In the genomic region with DNA sequence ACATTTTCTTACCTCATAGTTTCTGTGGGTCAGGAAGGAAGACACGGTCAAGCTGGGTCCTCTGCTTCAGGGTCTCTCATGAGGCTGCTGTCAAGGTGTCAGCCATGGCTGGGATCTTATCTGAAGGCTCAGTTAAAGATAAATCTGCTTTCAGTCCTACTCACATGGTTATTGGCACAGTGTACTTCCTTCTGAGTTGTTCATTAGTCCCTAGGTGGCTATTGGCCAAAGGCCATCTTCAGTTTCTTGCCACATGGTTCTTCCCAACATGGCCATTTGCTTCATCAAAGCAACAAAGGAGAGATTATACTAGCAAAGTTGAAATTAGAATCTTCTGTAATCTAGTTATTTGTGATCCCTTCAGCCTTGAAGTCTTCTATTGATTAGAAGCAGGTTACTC, we compare ENCODE assay signal across 27 cellular contexts.
"Had no signal": no experiment of that assay in that cellular context is flagged by ENCODE, and none has a peak within 500 bp of the region (broad histone marks: within the 10 kb centered on the region; RNA-seq: fewer than 3 reads in every experiment).

No MANE protein-coding gene starts in this region.

- H3K9me3 ChIP-seq: ascending aorta, esophagus muscularis mucosa, psoas muscle, right atrium auricular region, stomach, tibial artery, upper lobe of right lung had no signal

- H3K27me3 Mint-ChIP-seq: activated naive CD4-positive, alpha-beta T cell treated with anti-CD3 and anti-CD28 coated beads, Interleukin-2, amount 10 ng/mL, durations not matched to agents 7 days and 5 days; activated naive CD8-positive, alpha-beta T cell treated with anti-CD3 and anti-CD28 coated beads, Interleukin-2, amount 10 ng/mL, durations not matched to agents 7 days and 5 days; naive thymus-derived CD4-positive, alpha-beta T cell; stimulated activated naive B cell treated with anti-CD40 and anti-IgM and Interleukin-4, amounts not matched to agents 10 μg/mL and 1 μg/mL and 100 μg/mL, for 72 hours had no signal

- DNase-seq: activated CD4-positive, alpha-beta T cell treated with anti-CD3 and anti-CD28 coated beads for 48 hours; activated CD4-positive, alpha-beta T cell treated with anti-CD3 and anti-CD28 coated beads, Interleukin-2, amount 50 U/mL, for 48 hours; activated CD8-positive, alpha-beta memory T cell treated with anti-CD3 and anti-CD28 coated beads for 24 hours; activated gamma-delta T cell; activated naive CD4-positive, alpha-beta T cell treated with anti-CD3 and anti-CD28 coated beads, Interleukin-2, amount 10 ng/mL, durations not matched to agents 7 days and 5 days; activated naive CD8-positive, alpha-beta T cell treated with anti-CD3 and anti-CD28 coated beads, Interleukin-2, amount 10 ng/mL, durations not matched to agents 7 days and 5 days; activated T-cell treated with anti-CD3 and anti-CD28 coated beads, Interleukin-2, amount 50 U/mL, for 1 hour; brain microvascular endothelial cell; caudate nucleus; left cardiac atrium; mammary epithelial cell; naive thymus-derived CD4-positive, alpha-beta T cell; occipital lobe; psoas muscle; stimulated activated CD4-positive, alpha-beta T cell treated with anti-CD3 and anti-CD28 coated beads, Interleukin-15, amount 100 ng/mL, for 24 hours; stimulated activated CD4-positive, alpha-beta T cell treated with anti-CD3 and anti-CD28 coated beads, Interleukin-2, amount 100 ng/mL, for 24 hours; stimulated activated naive B cell treated with anti-CD40 and anti-IgM and Interleukin-4, amounts not matched to agents 10 μg/mL and 1 μg/mL and 100 μg/mL, for 72 hours; stomach; tibial artery; upper lobe of right lung had no signal

- H3K4me1 ChIP-seq: ascending aorta, esophagus muscularis mucosa, parathyroid adenoma, right atrium auricular region, tibial artery, upper lobe of right lung had no signal

- H3K36me3 ChIP-seq: brain microvascular endothelial cell had no signal

- H3K4me3 Mint-ChIP-seq: activated naive CD4-positive, alpha-beta T cell treated with anti-CD3 and anti-CD28 coated beads, Interleukin-2, amount 10 ng/mL, durations not matched to agents 7 days and 5 days; activated naive CD8-positive, alpha-beta T cell treated with anti-CD3 and anti-CD28 coated beads, Interleukin-2, amount 10 ng/mL, durations not matched to agents 7 days and 5 days; mesothelial cell of epicardium; naive thymus-derived CD4-positive, alpha-beta T cell; neural crest cell; stimulated activated naive B cell treated with anti-CD40 and anti-IgM and Interleukin-4, amounts not matched to agents 10 μg/mL and 1 μg/mL and 100 μg/mL, for 72 hours had no signal

- H3K4me3 ChIP-seq: ascending aorta, esophagus muscularis mucosa, psoas muscle, right atrium auricular region, stomach, tibial artery, upper lobe of right lung had no signal

- H3K9ac ChIP-seq: parathyroid adenoma had no signal

- H3K79me2 ChIP-seq: parathyroid adenoma had no signal

- H3K4me1 Mint-ChIP-seq: activated naive CD4-positive, alpha-beta T cell treated with anti-CD3 and anti-CD28 coated beads, Interleukin-2, amount 10 ng/mL, durations not matched to agents 7 days and 5 days; activated naive CD8-positive, alpha-beta T cell treated with anti-CD3 and anti-CD28 coated beads, Interleukin-2, amount 10 ng/mL, durations not matched to agents 7 days and 5 days; mesothelial cell of epicardium; naive thymus-derived CD4-positive, alpha-beta T cell had no signal

- H3K27ac Mint-ChIP-seq: activated naive CD4-positive, alpha-beta T cell treated with anti-CD3 and anti-CD28 coated beads, Interleukin-2, amount 10 ng/mL, durations not matched to agents 7 days and 5 days; activated naive CD8-positive, alpha-beta T cell treated with anti-CD3 and anti-CD28 coated beads, Interleukin-2, amount 10 ng/mL, durations not matched to agents 7 days and 5 days; mesothelial cell of epicardium; stimulated activated naive B cell treated with anti-CD40 and anti-IgM and Interleukin-4, amounts not matched to agents 10 μg/mL and 1 μg/mL and 100 μg/mL, for 72 hours had no signal

- H3K27ac ChIP-seq: ascending aorta, brain microvascular endothelial cell, esophagus muscularis mucosa, parathyroid adenoma, psoas muscle, right atrium auricular region, stomach, tibial artery, upper lobe of right lung, VCaP had no signal

- H3K27me3 ChIP-seq: ascending aorta, brain microvascular endothelial cell, esophagus muscularis mucosa, right atrium auricular region, stomach, tibial artery, upper lobe of right lung had no signal

- H3K9me3 Mint-ChIP-seq: activated naive CD4-positive, alpha-beta T cell treated with anti-CD3 and anti-CD28 coated beads, Interleukin-2, amount 10 ng/mL, durations not matched to agents 7 days and 5 days; activated naive CD8-positive, alpha-beta T cell treated with anti-CD3 and anti-CD28 coated beads, Interleukin-2, amount 10 ng/mL, durations not matched to agents 7 days and 5 days; mesothelial cell of epicardium; naive thymus-derived CD4-positive, alpha-beta T cell; neural crest cell; stimulated activated naive B cell treated with anti-CD40 and anti-IgM and Interleukin-4, amounts not matched to agents 10 μg/mL and 1 μg/mL and 100 μg/mL, for 72 hours had no signal
